In the genomic region with DNA sequence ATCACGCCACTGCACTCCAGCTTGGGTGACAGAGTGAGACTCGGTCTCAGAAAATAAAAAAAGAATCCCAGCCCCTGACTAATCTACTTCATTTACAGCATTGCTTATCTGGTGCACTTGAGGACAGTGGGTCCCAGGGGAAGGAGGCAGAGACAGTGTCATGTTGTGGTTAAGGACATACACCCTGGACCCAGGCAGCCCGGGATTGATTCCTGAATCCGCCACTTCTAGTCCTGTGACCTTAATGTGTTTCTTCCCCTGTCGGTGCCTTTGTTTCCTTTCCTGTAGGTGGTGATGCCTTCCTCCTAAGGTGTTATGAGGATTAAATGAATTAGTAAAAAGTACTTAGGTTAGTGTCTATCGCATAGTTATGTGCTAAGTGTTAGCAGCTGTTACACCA, we compare ENCODE assay signal across 1 cellular context.
TF ChIP-seq lines count a peak whose summit lies in the region.

No MANE protein-coding gene starts in this region.

TF ChIP-seq in WTC11, 78 proteins besides CTCF, POLR2A, EP300 and RAD21 (continued from another document):
- TF ChIP-seq ZNF281 (CRISPR knock-in tag; IDR thresholded peaks at IDR 0.05) (no peak), GRHL2 (CRISPR knock-in tag; IDR thresholded peaks at IDR 0.05; ENCODE audit: insufficient replicate concordance, severe bottlenecking) (no peak), ZNF425 (CRISPR knock-in tag; conservative IDR thresholded peaks at IDR 0.05) (no peak), NR3C1 (CRISPR knock-in tag; conservative IDR thresholded peaks at IDR 0.05; ENCODE audit: low read depth) (no peak), OVOL2 (CRISPR knock-in tag; IDR thresholded peaks at IDR 0.05; ENCODE audit: borderline replicate concordance) (no peak), ZNF671 (CRISPR knock-in tag; IDR thresholded peaks at IDR 0.05) (no peak), RORB (CRISPR knock-in tag; IDR thresholded peaks at IDR 0.05) (no peak), FOXP1 (CRISPR knock-in tag; IDR thresholded peaks at IDR 0.05; ENCODE audit: borderline replicate concordance) (no peak)
- TF ChIP-seq, protein P1, sequence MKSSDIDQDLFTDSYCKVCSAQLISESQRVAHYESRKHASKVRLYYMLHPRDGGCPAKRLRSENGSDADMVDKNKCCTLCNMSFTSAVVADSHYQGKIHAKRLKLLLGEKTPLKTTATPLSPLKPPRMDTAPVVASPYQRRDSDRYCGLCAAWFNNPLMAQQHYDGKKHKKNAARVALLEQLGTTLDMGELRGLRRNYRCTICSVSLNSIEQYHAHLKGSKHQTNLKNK (CRISPR knock-in tag; IDR thresholded peaks at IDR 0.05) = no peak
- TF ChIP-seq, protein P2, sequence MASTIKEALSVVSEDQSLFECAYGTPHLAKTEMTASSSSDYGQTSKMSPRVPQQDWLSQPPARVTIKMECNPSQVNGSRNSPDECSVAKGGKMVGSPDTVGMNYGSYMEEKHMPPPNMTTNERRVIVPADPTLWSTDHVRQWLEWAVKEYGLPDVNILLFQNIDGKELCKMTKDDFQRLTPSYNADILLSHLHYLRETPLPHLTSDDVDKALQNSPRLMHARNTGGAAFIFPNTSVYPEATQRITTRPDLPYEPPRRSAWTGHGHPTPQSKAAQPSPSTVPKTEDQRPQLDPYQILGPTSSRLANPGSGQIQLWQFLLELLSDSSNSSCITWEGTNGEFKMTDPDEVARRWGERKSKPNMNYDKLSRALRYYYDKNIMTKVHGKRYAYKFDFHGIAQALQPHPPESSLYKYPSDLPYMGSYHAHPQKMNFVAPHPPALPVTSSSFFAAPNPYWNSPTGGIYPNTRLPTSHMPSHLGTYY (CRISPR knock-in tag; IDR thresholded peaks at IDR 0.05) = no peak
- TF ChIP-seq, protein P3, sequence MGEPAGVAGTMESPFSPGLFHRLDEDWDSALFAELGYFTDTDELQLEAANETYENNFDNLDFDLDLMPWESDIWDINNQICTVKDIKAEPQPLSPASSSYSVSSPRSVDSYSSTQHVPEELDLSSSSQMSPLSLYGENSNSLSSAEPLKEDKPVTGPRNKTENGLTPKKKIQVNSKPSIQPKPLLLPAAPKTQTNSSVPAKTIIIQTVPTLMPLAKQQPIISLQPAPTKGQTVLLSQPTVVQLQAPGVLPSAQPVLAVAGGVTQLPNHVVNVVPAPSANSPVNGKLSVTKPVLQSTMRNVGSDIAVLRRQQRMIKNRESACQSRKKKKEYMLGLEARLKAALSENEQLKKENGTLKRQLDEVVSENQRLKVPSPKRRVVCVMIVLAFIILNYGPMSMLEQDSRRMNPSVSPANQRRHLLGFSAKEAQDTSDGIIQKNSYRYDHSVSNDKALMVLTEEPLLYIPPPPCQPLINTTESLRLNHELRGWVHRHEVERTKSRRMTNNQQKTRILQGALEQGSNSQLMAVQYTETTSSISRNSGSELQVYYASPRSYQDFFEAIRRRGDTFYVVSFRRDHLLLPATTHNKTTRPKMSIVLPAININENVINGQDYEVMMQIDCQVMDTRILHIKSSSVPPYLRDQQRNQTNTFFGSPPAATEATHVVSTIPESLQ (CRISPR knock-in tag; IDR thresholded peaks at IDR 0.05) = no peak
TF ChIP-seq in WTC11: peak in this region for 0.
